ENCODE assay signal across 8 cellular contexts in the genomic region with DNA sequence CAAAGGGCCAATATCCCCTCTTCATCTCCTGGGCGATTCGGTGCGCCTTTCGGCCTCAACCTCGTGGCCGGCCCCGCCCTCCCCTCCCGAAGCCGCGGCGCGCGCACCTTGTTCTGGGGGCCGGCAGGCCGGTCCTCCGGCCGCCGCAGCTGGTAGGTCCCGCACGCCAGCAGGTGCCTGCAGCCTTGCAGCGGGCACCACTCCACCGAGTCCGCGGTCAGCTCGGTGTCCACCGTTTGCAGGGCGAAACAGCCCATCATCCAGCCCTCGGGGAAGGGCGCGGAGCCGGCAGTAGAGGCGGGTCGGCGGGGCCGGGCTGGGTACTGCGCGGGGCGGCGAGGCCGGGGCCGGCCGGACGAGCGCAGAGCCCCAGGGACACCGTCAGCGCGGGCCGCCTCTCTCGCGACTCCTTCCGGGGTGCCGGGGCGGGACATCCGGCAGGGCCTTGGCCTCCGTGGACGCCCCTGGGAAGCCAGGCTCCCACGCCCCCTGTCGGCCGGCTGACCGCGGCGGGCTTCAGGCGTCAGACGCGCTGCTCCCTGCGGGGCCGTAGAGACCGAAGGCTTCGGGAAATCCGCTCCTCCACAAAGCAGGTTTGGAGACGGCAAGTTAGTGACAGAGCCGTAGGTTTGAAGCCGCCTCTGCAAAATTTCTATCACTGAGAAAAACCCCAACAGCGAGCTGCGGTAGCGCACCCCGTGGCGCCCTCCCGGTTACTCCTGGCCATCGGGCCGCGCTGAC. TPM values are rescaled to one million over a fixed set of nuclear protein-coding genes. Genes with fewer than 3 reads are reported as not detected.
DNase-seq lines count a peak whose midpoint lies in the region; ATAC-seq and TF ChIP-seq lines count a peak whose summit lies in the region.

A gene (minus strand): TSS at position 408 of the 741 bp plus-strand sequence. CDS start 148 bp downstream, at position 260.

- H3K4me3 ChIP-seq in DOHH2 (ENCODE audit: low read length) (peak within 1 kb of the TSS; percentile 87), Peyer's patch (peak within 1 kb of the TSS; percentile 78 to 99 (median 88)), fibroblast of lung (replicated peaks in 1 of 4; ENCODE audit: control extremely low read depth in 1 of 4, insufficient read depth in 1 of 4, low read depth in 3 of 4, low read length in 4 of 4) (peak within 1 kb of the TSS; percentile 56 to 87 (median 80))

- no peaks in the 10 kb centered on the region for H3K9me3 Mint-ChIP-seq in activated T-helper 1 cell treated with anti-CD3 and anti-CD28 coated beads, Interleukin-12 subunit alpha, Interleukin-12 subunit beta, Interleukin-2, Interleukin-4 antibody, amounts not matched to agents 30 ng/mL and 10 ng/mL and 1 ng/mL, durations not matched to agents 14 hours and 24 hours and 36 hours
- H3K9me3 Mint-ChIP-seq in naive thymus-derived CD8-positive, alpha-beta T cell, result no peaks in the 10 kb centered on the region

- no peaks in the 10 kb centered on the region for H3K27me3 Mint-ChIP-seq in activated T-helper 1 cell treated with anti-CD3 and anti-CD28 coated beads, Interleukin-12 subunit alpha, Interleukin-12 subunit beta, Interleukin-2, Interleukin-4 antibody, amounts not matched to agents 30 ng/mL and 10 ng/mL and 1 ng/mL, durations not matched to agents 14 hours and 24 hours and 36 hours (ENCODE audit: insufficient read depth)
- H3K27me3 Mint-ChIP-seq in naive thymus-derived CD8-positive, alpha-beta T cell, result no peaks in the 10 kb centered on the region

- H3K36me3 ChIP-seq in DOHH2 (ENCODE audit: control insufficient read depth, low read length) (peaks cover 78% of the 10 kb centered on the region), KOPT-K1 (ENCODE audit: insufficient read depth, low read length) (peaks cover 58% of the 10 kb centered on the region), Peyer's patch (peaks cover 0 to 35% (median 0%) of the 10 kb centered on the region in 3 donors), fibroblast of lung (ENCODE audit: control insufficient read depth, insufficient read depth, low read length) (peaks cover 17% of the 10 kb centered on the region)

- H4K20me1 ChIP-seq in DOHH2 (ENCODE audit: control insufficient read depth, insufficient read depth, low read depth, low read length) (no peaks in the 10 kb centered on the region), fibroblast of lung (ENCODE audit: control insufficient read depth, extremely low read depth, insufficient read depth, low read length) (no peaks in the 10 kb centered on the region)

- TF ChIP-seq POLR2A in Peyer's patch (IDR thresholded peaks at IDR 0.05), result peak; percentile 73 to 76

- H3K27me3 ChIP-seq in DOHH2 (ENCODE audit: control insufficient read depth, low read length) (no peaks in the 10 kb centered on the region), Peyer's patch (no peaks in the 10 kb centered on the region), fibroblast of lung (ENCODE audit: control insufficient read depth, insufficient read depth, low read length) (no peaks in the 10 kb centered on the region)

- peak within 1 kb of the TSS; percentile 98 for H3K4me2 ChIP-seq in DOHH2 (ENCODE audit: low read length)
- H3K4me2 ChIP-seq in fibroblast of lung (ENCODE audit: extremely low read depth, insufficient read depth, low read length), result peak within 1 kb of the TSS; percentile 94

- H3K9ac ChIP-seq in fibroblast of lung (ENCODE audit: insufficient read depth, low read length), result peak within 1 kb of the TSS; percentile 75

- TF ChIP-seq CTCF in DOHH2 (IDR thresholded peaks at IDR 0.05; ENCODE audit: low read depth, low read length, poor library complexity, severe bottlenecking), result peak; percentile 91
- TF ChIP-seq CTCF in Peyer's patch (IDR thresholded peaks at IDR 0.05), result peak; percentile 94 to 98 (median 96)
- TF ChIP-seq CTCF in fibroblast of lung (conservative IDR thresholded peaks at IDR 0.05 in 1 of 2, IDR thresholded peaks at IDR 0.05 in 1 of 2; ENCODE audit: low read depth in 1 of 2, low read length in 2 of 2), result peak; percentile 71 to 72

- H3K27ac ChIP-seq in DOHH2 (ENCODE audit: low read depth, low read length) (peak within 1 kb of the TSS; percentile 99), KOPT-K1 (ENCODE audit: low read depth, low read length, poor library complexity, severe bottlenecking) (peak within 1 kb of the TSS; percentile 84), Peyer's patch (peak within 1 kb of the TSS; percentile 63 to 94 (median 84)), fibroblast of lung (ENCODE audit: insufficient read depth, low read length) (peak within 1 kb of the TSS; percentile 69)

- peak within 1 kb of the TSS; percentile 58 for H3K27ac Mint-ChIP-seq in activated T-helper 1 cell treated with anti-CD3 and anti-CD28 coated beads, Interleukin-12 subunit alpha, Interleukin-12 subunit beta, Interleukin-2, Interleukin-4 antibody, amounts not matched to agents 30 ng/mL and 10 ng/mL and 1 ng/mL, durations not matched to agents 14 hours and 24 hours and 36 hours
- peak within 1 kb of the TSS in 9 of 10 donors; percentile 13 to 87 (median 80) for H3K27ac Mint-ChIP-seq in naive thymus-derived CD8-positive, alpha-beta T cell

- peak; percentile 79 for ATAC-seq in GM21737 (IDR thresholded peaks at IDR 0.05; ENCODE audit: unreplicated experiment)
- peak; percentile 98 to 99 for ATAC-seq in naive thymus-derived CD8-positive, alpha-beta T cell

- intact Hi-C loops in activated T-helper 1 cell treated with anti-CD3 and anti-CD28 coated beads, Interleukin-12 subunit alpha, Interleukin-12 subunit beta, Interleukin-2, Interleukin-4 antibody, amounts not matched to agents 30 ng/mL and 10 ng/mL and 1 ng/mL, durations not matched to agents 14 hours and 24 hours and 36 hours (cut with micrococcal nuclease), result loop anchor here (1.0 to 2.0 kb wide), 4 partner anchors 12 to 40 kb away; a partner anchor contains a TSS

- DNase-seq in Peyer's patch, result peak; percentile 95 to 98 (median 97)
- peak; percentile 93 for DNase-seq in activated T-helper 1 cell treated with anti-CD3 and anti-CD28 coated beads, Interleukin-12 subunit alpha, Interleukin-12 subunit beta, Interleukin-2, Interleukin-4 antibody, amounts not matched to agents 30 ng/mL and 10 ng/mL and 1 ng/mL, durations not matched to agents 14 hours and 24 hours and 36 hours (ENCODE audit: low spot score)
- peak; percentile 85 to 88 for DNase-seq in fibroblast of lung (ENCODE audit: low read depth in 2 of 2)
- peak; percentile 85 to 99 (median 92) for DNase-seq in naive thymus-derived CD8-positive, alpha-beta T cell
- DNase-seq in stimulated activated naive CD4-positive, alpha-beta T cell (lab: John Stamatoyannopoulos, UW), result peak; percentile 79 to 94 (median 90)

- no peaks in the 10 kb centered on the region for H3K9me3 ChIP-seq in DOHH2 (ENCODE audit: control insufficient read depth, insufficient read depth, low read length)
- no peaks in the 10 kb centered on the region for H3K9me3 ChIP-seq in KOPT-K1 (ENCODE audit: insufficient read depth, low read length, poor library complexity, severe bottlenecking)
- no peaks in the 10 kb centered on the region for H3K9me3 ChIP-seq in Peyer's patch
- no peaks in the 10 kb centered on the region for H3K9me3 ChIP-seq in fibroblast of lung (ENCODE audit: control insufficient read depth, insufficient read depth, low read depth, low read length)

- H3K79me2 ChIP-seq in DOHH2 (ENCODE audit: control insufficient read depth, low read length) (peaks cover 57% of the 10 kb centered on the region), fibroblast of lung (ENCODE audit: control insufficient read depth, insufficient read depth, low read length) (peaks cover 30% of the 10 kb centered on the region)

- peaks cover 29% of the 10 kb centered on the region for H3K36me3 Mint-ChIP-seq in activated T-helper 1 cell treated with anti-CD3 and anti-CD28 coated beads, Interleukin-12 subunit alpha, Interleukin-12 subunit beta, Interleukin-2, Interleukin-4 antibody, amounts not matched to agents 30 ng/mL and 10 ng/mL and 1 ng/mL, durations not matched to agents 14 hours and 24 hours and 36 hours (ENCODE audit: low read depth)
- H3K36me3 Mint-ChIP-seq in naive thymus-derived CD8-positive, alpha-beta T cell, result peaks cover 0 to 35% (median 12%) of the 10 kb centered on the region in 3 donors

- peak within 1 kb of the TSS; percentile 90 for H2AFZ ChIP-seq in fibroblast of lung (ENCODE audit: low read length)

- POLR2A ChIA-PET in naive thymus-derived CD8-positive, alpha-beta T cell (lab: Charles Lee), result interaction anchor here (1.1 to 2.9 kb wide), 5 partner anchors 10 to 40 kb away, joined by 3 to 12 read pairs (median 4); a partner anchor contains a TSS

- H3K4me1 Mint-ChIP-seq in activated T-helper 1 cell treated with anti-CD3 and anti-CD28 coated beads, Interleukin-12 subunit alpha, Interleukin-12 subunit beta, Interleukin-2, Interleukin-4 antibody, amounts not matched to agents 30 ng/mL and 10 ng/mL and 1 ng/mL, durations not matched to agents 14 hours and 24 hours and 36 hours (ENCODE audit: low read depth), result peaks cover 32% of the 10 kb centered on the region
- peaks cover 20 to 39% (median 33%) of the 10 kb centered on the region in 4 donors for H3K4me1 Mint-ChIP-seq in naive thymus-derived CD8-positive, alpha-beta T cell

- H3K4me3 Mint-ChIP-seq in activated T-helper 1 cell treated with anti-CD3 and anti-CD28 coated beads, Interleukin-12 subunit alpha, Interleukin-12 subunit beta, Interleukin-2, Interleukin-4 antibody, amounts not matched to agents 30 ng/mL and 10 ng/mL and 1 ng/mL, durations not matched to agents 14 hours and 24 hours and 36 hours, result peak within 1 kb of the TSS; percentile 88
- H3K4me3 Mint-ChIP-seq in naive thymus-derived CD8-positive, alpha-beta T cell, result peak within 1 kb of the TSS; percentile 72 to 88 (median 82)

- H3F3A ChIP-seq in DOHH2 (ENCODE audit: control insufficient read depth, insufficient read depth), result peaks cover 20% of the 10 kb centered on the region

- no peaks in the 10 kb centered on the region for H3K9me2 ChIP-seq in DOHH2 (replicated peaks; ENCODE audit: control insufficient read depth, low read length)

- H3K4me1 ChIP-seq in DOHH2 (ENCODE audit: control insufficient read depth, low read length) (peaks cover 39% of the 10 kb centered on the region), Peyer's patch (peaks cover 0 to 20% (median 10%) of the 10 kb centered on the region in 4 donors), fibroblast of lung (ENCODE audit: control insufficient read depth, extremely low read depth, insufficient read depth, low read length) (peaks cover 7% of the 10 kb centered on the region)

RNA-seq across cellular contexts. Expression of the gene that starts here (rescaled TPM):
- total RNA-seq in Peyer's patch (10 to 100 TPM; 21.9 to 52.5 (median 44.5) TPM), fibroblast of lung (17.2 and 20.6 TPM in 2 replicates)
- 50.3 and 52.1 TPM in 2 replicates for total RNA-seq in activated T-helper 1 cell treated with anti-CD3 and anti-CD28 coated beads, Interleukin-12 subunit alpha, Interleukin-12 subunit beta, Interleukin-2, Interleukin-4 antibody, amounts not matched to agents 30 ng/mL and 10 ng/mL and 1 ng/mL, durations not matched to agents 14 hours and 24 hours and 36 hours
- 15.7 and 17.0 TPM in 2 replicates for polyA plus RNA-seq in fibroblast of lung
- 11.4 and 16.2 TPM in 2 replicates for polyA plus RNA-seq in fibroblast of lung (2012)
- polyA minus RNA-seq in fibroblast of lung (ENCODE audit: low replicate concordance), result 16.1 and 20.5 TPM in 2 replicates
- 10 to 100 TPM; 76.9 to 80.7 TPM for total RNA-seq in naive thymus-derived CD8-positive, alpha-beta T cell
- polyA plus RNA-seq in naive thymus-derived CD8-positive, alpha-beta T cell, result 10 to 100 TPM; 26.2 to 32.8 (median 29.8) TPM

Comparison
In these comparisons a context has a peak if more than half of its experiments do, and no peak if none do; other contexts are left out.
1. Peak in every context shown above with its lines: DNase-seq, ATAC-seq, H3K4me3 ChIP-seq and H3K27ac ChIP-seq.